Comparison of ENCODE assay signal across 18 cellular contexts in genomic region chr2:105554235-105554634, GRCh38.
A peak's percentile ranks its signal among the peaks of the same experiment; 100 is the strongest.
DNase-seq lines count a peak whose midpoint lies in the region; ATAC-seq, FAIRE-seq and TF ChIP-seq lines count a peak whose summit lies in the region.
"Had no signal": no experiment of that assay in that cellular context is flagged by ENCODE, and none has a peak within 500 bp of the region (broad histone marks: within the 10 kb centered on the region; RNA-seq: fewer than 3 reads in every experiment).

No MANE protein-coding gene starts in this region.

- H3K36me3 ChIP-seq in KMS-11 (ENCODE audit: insufficient read depth) (no peaks in the 10 kb centered on the region), Panc1 (ENCODE audit: control insufficient read depth, insufficient read depth, low read length) (no peaks in the 10 kb centered on the region), SK-N-SH (replicated peaks in 1 of 2; ENCODE audit: control insufficient read depth in 1 of 2, insufficient read depth in 2 of 2, low read length in 1 of 2) (no peaks in the 10 kb centered on the region), kidney (ENCODE audit: control insufficient read depth in 1 of 2, insufficient read depth in 2 of 2, low read length in 2 of 2) (no peaks in the 10 kb centered on the region), Caco-2 (ENCODE audit: control insufficient read depth, insufficient read depth, low read length) (no peaks in the 10 kb centered on the region)

- H3K4me1 Mint-ChIP-seq in mesothelial cell of epicardium (peaks cover 23% of the 10 kb centered on the region), Caco-2 (ENCODE audit: low read depth, unreplicated experiment) (no peaks in the 10 kb centered on the region)

- H3K9me3 ChIP-seq in Panc1 (ENCODE audit: control insufficient read depth, insufficient read depth, low read depth, low read length), result no peaks in the 10 kb centered on the region
- no peaks in the 10 kb centered on the region for H3K9me3 ChIP-seq in SK-N-SH
- H3K9me3 ChIP-seq in kidney (ENCODE audit: control insufficient read depth in 1 of 2, low read length in 2 of 2), result no peaks in the 10 kb centered on the region
- no peaks in the 10 kb centered on the region for H3K9me3 ChIP-seq in Caco-2

- H3K4me1 ChIP-seq in KMS-11 (ENCODE audit: low read depth, poor library complexity, severe bottlenecking), result peaks cover 22% of the 10 kb centered on the region
- peaks cover 16% of the 10 kb centered on the region for H3K4me1 ChIP-seq in Panc1 (ENCODE audit: control insufficient read depth, insufficient read depth, low read length)
- peaks cover 0 to 17% of the 10 kb centered on the region in 2 experiments; a peak in 2 of 4 replicates for H3K4me1 ChIP-seq in SK-N-SH (ENCODE audit: control insufficient read depth in 1 of 2, insufficient read depth in 2 of 2, low read depth in 1 of 2, low read length in 1 of 2)
- peaks cover 0 to 2% of the 10 kb centered on the region in 2 donors for H3K4me1 ChIP-seq in kidney (ENCODE audit: control insufficient read depth in 1 of 2, insufficient read depth in 1 of 2, low read depth in 1 of 2, low read length in 2 of 2)
- peaks cover 17% of the 10 kb centered on the region; the same call in 1 of the 2 replicates for H3K4me1 ChIP-seq in Caco-2

- BruUV-seq in Panc1 (replicated peaks; lab: Mats Ljungman, UMichigan) (no TSS peak), Caco-2 (replicated peaks; lab: Mats Ljungman, UMichigan) (no TSS peak)

- TF ChIP-seq CTCF in KMS-11 (conservative IDR thresholded peaks at IDR 0.05; ENCODE audit: low read depth, low read length) (no peak), Panc1 (IDR thresholded peaks at IDR 0.05) (no peak), SK-N-SH (IDR thresholded peaks at IDR 0.05) (no peak), mesothelial cell of epicardium (IDR thresholded peaks at IDR 0.05; ENCODE audit: unreplicated experiment) (no peak), kidney (IDR thresholded peaks at IDR 0.05; ENCODE audit: borderline replicate concordance, extremely low read depth, insufficient read depth) (no peak), Caco-2 (IDR thresholded peaks at IDR 0.05; ENCODE audit: insufficient read depth in 1 of 2, low read depth in 1 of 2, low read length in 1 of 2, severe bottlenecking in 1 of 2, unreplicated experiment in 1 of 2) (no peak)

- no peak for DNase-seq in Panc1 (ENCODE audit: low read depth, low spot score)
- peak; percentile 48 for DNase-seq in SK-N-SH
- DNase-seq in mesothelial cell of epicardium (ENCODE audit: low spot score in 2 of 2, unreplicated experiment in 2 of 2), result no peak
- no peak for DNase-seq in kidney
- no peak for DNase-seq in Caco-2
- DNase-seq: C1 segment of cervical spinal cord; CD4-positive, alpha-beta memory T cell; COR-L47; DMS153; DMS79; GDM1; H7 had no signal

- FAIRE-seq in kidney (lab: Jason Lieb, UNC), result no peak
- FAIRE-seq: GM12891, GM18507, H1 had no signal

- peak in 1 of 2 experiments; percentile 72; a peak in 2 of 4 replicates for TF ChIP-seq EP300 in SK-N-SH (IDR thresholded peaks at IDR 0.05; ENCODE audit: borderline replicate concordance in 1 of 2, low read depth in 1 of 2, low read length in 1 of 2)

- no peaks in the 10 kb centered on the region for H3F3A ChIP-seq in SK-N-SH (replicated peaks; ENCODE audit: insufficient read depth)

- H3K79me2 ChIP-seq in KMS-11 (ENCODE audit: insufficient read depth, low read depth), result no peaks in the 10 kb centered on the region
- no peaks in the 10 kb centered on the region for H3K79me2 ChIP-seq in SK-N-SH (ENCODE audit: insufficient read depth)

- H4K20me1 ChIP-seq in KMS-11 (ENCODE audit: insufficient read depth) (no peaks in the 10 kb centered on the region), SK-N-SH (ENCODE audit: insufficient read depth) (no peaks in the 10 kb centered on the region)

- H3K27ac ChIP-seq in KMS-11 (no peak overlapping the region), Panc1 (ENCODE audit: low read length) (no peak overlapping the region), SK-N-SH (ENCODE audit: low read depth in 2 of 2, low read length in 1 of 2) (no peak overlapping the region), kidney (ENCODE audit: low read depth in 2 of 2, low read length in 2 of 2) (no peak overlapping the region)
- H3K27ac ChIP-seq: GM23248 had no signal

- no peak overlapping the region for H3K4me3 ChIP-seq in KMS-11 (IDR thresholded peaks at IDR 0.05; ENCODE audit: insufficient read depth, low read depth, low read length)
- no peak overlapping the region for H3K4me3 ChIP-seq in Panc1 (ENCODE audit: low read depth in 2 of 2, low read length in 2 of 2)
- H3K4me3 ChIP-seq in SK-N-SH (ENCODE audit: low read depth in 2 of 2, low read length in 1 of 2), result no peak overlapping the region
- H3K4me3 ChIP-seq in kidney (ENCODE audit: low read length in 2 of 2), result no peak overlapping the region
- no peak overlapping the region for H3K4me3 ChIP-seq in Caco-2 (ENCODE audit: low read depth, low read length)
- H3K4me3 ChIP-seq: GM23248 had no signal

- 0 out of 2 replicates have a peak, but pooled peaks have one; percentile 16 for ATAC-seq in Panc1
- no peak for ATAC-seq in GM18511 (IDR thresholded peaks at IDR 0.05; ENCODE audit: unreplicated experiment)

- H2AFZ ChIP-seq in KMS-11 (ENCODE audit: low read depth), result no peak overlapping the region
- H2AFZ ChIP-seq in SK-N-SH (ENCODE audit: low read depth), result no peak overlapping the region
- H2AFZ ChIP-seq: GM23248 had no signal

- H3K27me3 Mint-ChIP-seq in mesothelial cell of epicardium (ENCODE audit: low read depth) (peaks cover 30% of the 10 kb centered on the region), Caco-2 (ENCODE audit: insufficient read depth, unreplicated experiment) (peaks cover 7% of the 10 kb centered on the region)

- intact Hi-C loops in Panc1 (cut with micrococcal nuclease; ENCODE audit: unreplicated experiment) (no loop called here), kidney (cut with DNase I) (no loop called here), Caco-2 (cut with micrococcal nuclease; ENCODE audit: unreplicated experiment) (no loop called here)

- H3K4me3 Mint-ChIP-seq in mesothelial cell of epicardium, result no peak overlapping the region
- H3K4me3 Mint-ChIP-seq in Caco-2 (ENCODE audit: unreplicated experiment), result no peak overlapping the region
- H3K4me3 Mint-ChIP-seq: CD4-positive, alpha-beta memory T cell had no signal

- no peaks in the 10 kb centered on the region for H3K36me3 Mint-ChIP-seq in mesothelial cell of epicardium
- no peaks in the 10 kb centered on the region for H3K36me3 Mint-ChIP-seq in Caco-2 (ENCODE audit: insufficient read depth, unreplicated experiment)
- H3K36me3 Mint-ChIP-seq: CD4-positive, alpha-beta memory T cell had no signal

- in situ Hi-C loops in Panc1 (cut with HindIII; ENCODE audit: low pct_unique_long_range_greater_than_20kb, low sequenced_read_pairs), result no loop called here

- TF ChIP-seq RAD21 in SK-N-SH (IDR thresholded peaks at IDR 0.05; ENCODE audit: low read length), result no peak

- CTCF ChIA-PET in Panc1 (lab: Charles Lee) (no interaction called here), SK-N-SH (lab: Yijun Ruan, JAX) (interaction anchor here (0.6 to 3.0 kb wide), 7 partner anchors 22 to 530 kb away, joined by 3 to 8 read pairs (median 3); no protein-coding TSS in a partner anchor), Caco-2 (lab: Charles Lee) (no interaction called here)

- H3K9me3 Mint-ChIP-seq in mesothelial cell of epicardium (no peaks in the 10 kb centered on the region), Caco-2 (ENCODE audit: unreplicated experiment) (no peaks in the 10 kb centered on the region)
- H3K9me3 Mint-ChIP-seq: CD4-positive, alpha-beta memory T cell had no signal

- H3K27ac Mint-ChIP-seq in mesothelial cell of epicardium (peak overlapping the region; percentile 2), Caco-2 (ENCODE audit: unreplicated experiment) (no peak overlapping the region)
- H3K27ac Mint-ChIP-seq: CD4-positive, alpha-beta memory T cell had no signal

- no peak overlapping the region for H3K9ac ChIP-seq in KMS-11
- H3K9ac ChIP-seq in SK-N-SH, result no peak overlapping the region
- H3K9ac ChIP-seq in kidney (ENCODE audit: low read length in 2 of 2), result no peak overlapping the region
- H3K9ac ChIP-seq: GM23248 had no signal

- H3K27me3 ChIP-seq in KMS-11 (ENCODE audit: insufficient read depth, low read depth), result no peaks in the 10 kb centered on the region
- 0 out of 2 replicates have a peak, but pooled peaks cover 2% of the 10 kb centered on the region for H3K27me3 ChIP-seq in Panc1 (ENCODE audit: control insufficient read depth, insufficient read depth, low read length)
- peaks cover 20% of the 10 kb centered on the region; the same call in 1 of the 2 replicates for H3K27me3 ChIP-seq in SK-N-SH (ENCODE audit: insufficient read depth)
- no peaks in the 10 kb centered on the region; the same call in 1 of the 2 replicates for H3K27me3 ChIP-seq in Caco-2 (replicated peaks; ENCODE audit: control insufficient read depth, insufficient read depth, low read length)

- POLR2A ChIA-PET in Panc1 (lab: Charles Lee) (no interaction called here), SK-N-SH (lab: Yijun Ruan, JAX) (no interaction called here), Caco-2 (lab: Charles Lee) (no interaction called here)

- H3K9me2 ChIP-seq in SK-N-SH, result no peaks in the 10 kb centered on the region

- H3K4me2 ChIP-seq in KMS-11 (peak overlapping the region; percentile 58; the same call in 1 of the 2 replicates), SK-N-SH (no peak overlapping the region)

TF ChIP-seq in SK-N-SH, 30 proteins besides CTCF, POLR2A, EP300 and RAD21:
- TF ChIP-seq NFIC (IDR thresholded peaks at IDR 0.05; ENCODE audit: borderline replicate concordance) (no peak), CHD2 (IDR thresholded peaks at IDR 0.05; ENCODE audit: low read length, partially characterized antibody) (peak; percentile 42), FOXJ3 (CRISPR knock-in tag; IDR thresholded peaks at IDR 0.05) (no peak), TCF12 (IDR thresholded peaks at IDR 0.05) (0 out of 2 replicates have a peak, but pooled peaks have one; percentile 24), GATA2 (CRISPR knock-in tag; IDR thresholded peaks at IDR 0.05) (peak; percentile 64), RCOR1 (IDR thresholded peaks at IDR 0.05; ENCODE audit: low read length) (peak; percentile 70; the same call in 1 of the 2 replicates)
TF ChIP-seq in SK-N-SH: peak in this region for 4.
